ENCODE assay signal across 15 cellular contexts in the genomic region with DNA sequence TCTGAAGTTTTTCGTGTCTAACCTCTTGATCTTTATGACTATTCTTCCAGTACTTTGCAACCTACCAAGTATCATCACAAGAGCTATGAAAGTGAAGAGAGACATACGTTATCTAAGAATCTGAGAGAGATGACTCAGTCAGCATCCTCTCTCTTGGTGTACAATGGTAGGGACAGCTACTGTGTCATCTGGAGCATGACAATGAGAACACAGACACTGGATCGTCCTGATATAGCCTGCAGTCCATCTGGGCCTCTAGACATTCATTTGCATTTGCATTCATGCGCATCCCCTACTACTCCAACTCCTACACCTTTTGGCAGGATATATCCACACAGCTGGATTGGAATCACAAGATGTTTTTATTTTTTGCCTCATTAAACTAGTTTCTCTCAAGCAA.
DNase-seq lines count a peak whose midpoint lies in the region; ATAC-seq and TF ChIP-seq lines count a peak whose summit lies in the region.
"Had no signal": no experiment of that assay in that cellular context is flagged by ENCODE, and none has a peak within 500 bp of the region (broad histone marks: within the 10 kb centered on the region; RNA-seq: fewer than 3 reads in every experiment).

No MANE protein-coding gene starts in this region.

- H3K27ac ChIP-seq in right atrium auricular region: no peak overlapping the region
- H3K27ac ChIP-seq: HL-60 had no signal

- no peaks in the 10 kb centered on the region for H3K36me3 ChIP-seq in right atrium auricular region

- H3K4me3 Mint-ChIP-seq in activated CD4-positive, alpha-beta T cell treated with anti-CD3 and anti-CD28 coated beads, Interleukin-2, amount 10 ng/mL, durations not matched to agents 7 days and 5 days: no peak overlapping the region
- H3K4me3 Mint-ChIP-seq: activated T-cell treated with anti-CD3 and anti-CD28 coated beads, Interleukin-2, amount 50 U/mL, for 24 hours; naive B cell had no signal

- peaks cover 2% of the 10 kb centered on the region for H3K27me3 Mint-ChIP-seq in activated CD4-positive, alpha-beta T cell treated with anti-CD3 and anti-CD28 coated beads, Interleukin-2, amount 10 ng/mL, durations not matched to agents 7 days and 5 days

- no peak for TF ChIP-seq CTCF in right atrium auricular region (IDR thresholded peaks at IDR 0.05)

- no peaks in the 10 kb centered on the region for H3K9me3 Mint-ChIP-seq in activated CD4-positive, alpha-beta T cell treated with anti-CD3 and anti-CD28 coated beads, Interleukin-2, amount 10 ng/mL, durations not matched to agents 7 days and 5 days
- H3K9me3 Mint-ChIP-seq: activated T-cell treated with anti-CD3 and anti-CD28 coated beads, Interleukin-2, amount 50 U/mL, for 24 hours; naive B cell had no signal

- no peaks in the 10 kb centered on the region for H3K27me3 ChIP-seq in right atrium auricular region

- no peaks in the 10 kb centered on the region for H3K4me1 ChIP-seq in right atrium auricular region

- peak; percentile 61 to 80 for DNase-seq in NCI-H526 (lab: John Stamatoyannopoulos, UW)
- no peak for DNase-seq in NCI-H1417 treated with DMSO at 0.1 percent for 48 hours (lab: John Stamatoyannopoulos, UW)
- DNase-seq in activated CD4-positive, alpha-beta T cell treated with anti-CD3 and anti-CD28 coated beads, Interleukin-2, amount 10 ng/mL, durations not matched to agents 7 days and 5 days: no peak
- DNase-seq in right atrium auricular region (ENCODE audit: low spot score): no peak
- DNase-seq in NCI-H128 (lab: John Stamatoyannopoulos, UW; ENCODE audit: unreplicated experiment): no peak
- DNase-seq: activated T-cell treated with anti-CD3 and anti-CD28 coated beads, Interleukin-2, amount 50 U/mL, for 24 hours; Calu3; cortex of kidney; naive B cell; NCI-H1694; stimulated activated CD4-positive, alpha-beta T cell treated with anti-CD3 and anti-CD28 coated beads, Interleukin-1b, Interleukin-23, amount 100 ng/mL, for 48 hours had no signal

- peak; percentile 98 for ATAC-seq in GM18498 (IDR thresholded peaks at IDR 0.05; ENCODE audit: unreplicated experiment)
- ATAC-seq in GM19463 (IDR thresholded peaks at IDR 0.05; ENCODE audit: unreplicated experiment): peak; percentile 97
- peak; percentile 88 for ATAC-seq in HG02981 (IDR thresholded peaks at IDR 0.05; ENCODE audit: unreplicated experiment)

- no peak overlapping the region for H3K27ac Mint-ChIP-seq in activated CD4-positive, alpha-beta T cell treated with anti-CD3 and anti-CD28 coated beads, Interleukin-2, amount 10 ng/mL, durations not matched to agents 7 days and 5 days
- H3K27ac Mint-ChIP-seq: activated T-cell treated with anti-CD3 and anti-CD28 coated beads, Interleukin-2, amount 50 U/mL, for 24 hours; naive B cell had no signal

- CTCF ChIA-PET in activated CD4-positive, alpha-beta T cell treated with anti-CD3 and anti-CD28 coated beads, Interleukin-2, amount 10 ng/mL, durations not matched to agents 7 days and 5 days (lab: Charles Lee): interaction anchor here (0.6 kb wide), 1 partner anchor 21 kb away, joined by 3 read pairs; no protein-coding TSS in a partner anchor

- H3K4me3 ChIP-seq in right atrium auricular region: no peak overlapping the region

- POLR2A ChIA-PET in activated CD4-positive, alpha-beta T cell treated with anti-CD3 and anti-CD28 coated beads, Interleukin-2, amount 10 ng/mL, durations not matched to agents 7 days and 5 days (lab: Charles Lee): no interaction called here

- H3K36me3 Mint-ChIP-seq in activated CD4-positive, alpha-beta T cell treated with anti-CD3 and anti-CD28 coated beads, Interleukin-2, amount 10 ng/mL, durations not matched to agents 7 days and 5 days (ENCODE audit: low read depth): no peaks in the 10 kb centered on the region
- H3K36me3 Mint-ChIP-seq: naive B cell had no signal

- H3K9me3 ChIP-seq in right atrium auricular region: no peaks in the 10 kb centered on the region

- no peaks in the 10 kb centered on the region for H3K4me1 Mint-ChIP-seq in activated CD4-positive, alpha-beta T cell treated with anti-CD3 and anti-CD28 coated beads, Interleukin-2, amount 10 ng/mL, durations not matched to agents 7 days and 5 days
- H3K4me1 Mint-ChIP-seq: naive B cell had no signal

Comparison
In these comparisons a context has a peak if more than half of its experiments do, and no peak if none do; other contexts are left out.
1. DNase-seq: peak in NCI-H526 (2 of 2); none in NCI-H1417 treated with DMSO at 0.1 percent for 48 hours (single experiment), activated CD4-positive, alpha-beta T cell treated with anti-CD3 and anti-CD28 coated beads, Interleukin-2, amount 10 ng/mL, durations not matched to agents 7 days and 5 days (single experiment), right atrium auricular region (single experiment) and NCI-H128 (single experiment).
2. Peak in every context shown above with its lines, with median percentiles within 50 percentile points of each other: ATAC-seq.